Comparison of ENCODE assay signal across 2 cellular contexts in genomic region chr21:42848144-42848931, GRCh38.
TF ChIP-seq lines count a peak whose summit lies in the region.
"Not testable (repeated sequence)": the region's sequence is repeated elsewhere in the genome, so short reads cannot be mapped to it uniquely, and the experiment has no call there.

No MANE protein-coding gene starts in this region.

TF ChIP-seq in K562, 482 proteins besides CTCF, POLR2A, EP300 and RAD21:
- peak; percentile 21 for TF ChIP-seq CCNT2 (IDR thresholded peaks at IDR 0.05; ENCODE audit: borderline replicate concordance, extremely low read depth, insufficient read length, low read depth, low read length)
- TF ChIP-seq POLR2G (IDR thresholded peaks at IDR 0.05; ENCODE audit: low read depth, low read length) = peak; percentile 64
- TF ChIP-seq MYNN (IDR thresholded peaks at IDR 0.05) = 0 out of 2 replicates have a peak, but pooled peaks have one; percentile 7
- TF ChIP-seq MYNN (CRISPR knock-in tag; IDR thresholded peaks at IDR 0.05) = not testable (repeated sequence)
- peak; percentile 55; the same call in 1 of the 2 replicates for TF ChIP-seq STAT5A (IDR thresholded peaks at IDR 0.05; ENCODE audit: borderline replicate concordance, low read length)
TF ChIP-seq in K562: peak in this region for 4; not testable (repeated sequence) for 478.

TF ChIP-seq in HepG2, 621 proteins besides CTCF, POLR2A, EP300 and RAD21:
- TF ChIP-seq AGO2 (optimal IDR thresholded peaks at IDR 0.05; ENCODE audit: low read depth, low read length) (peak; percentile 64), DNMT1 (CRISPR knock-in tag; IDR thresholded peaks at IDR 0.05) (0 out of 2 replicates have a peak, but pooled peaks have one; percentile 9), RBFOX2 (IDR thresholded peaks at IDR 0.05; ENCODE audit: low read depth, low read length) (peak; percentile 38; the same call in 1 of the 2 replicates)
